ENCODE assay signal across 8 cellular contexts in the genomic region with DNA sequence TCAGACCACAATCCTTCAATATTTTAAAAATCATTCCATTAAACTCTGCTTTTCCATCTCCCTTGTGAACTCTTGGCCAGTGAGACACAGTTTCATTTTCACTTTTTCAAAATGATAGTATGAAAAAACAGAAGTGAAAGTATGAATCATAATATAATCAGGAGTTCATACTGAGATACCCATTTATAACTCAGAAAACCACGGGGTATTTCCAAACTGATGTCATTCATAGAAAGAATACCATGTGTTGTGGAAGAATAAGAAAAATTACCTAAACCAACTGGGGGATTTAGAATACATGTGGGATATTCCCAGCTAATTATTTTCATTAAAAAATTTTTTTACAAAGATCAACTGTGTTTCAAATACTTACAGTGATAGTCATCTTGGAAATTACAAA.
DNase-seq lines count a peak whose midpoint lies in the region; ATAC-seq and TF ChIP-seq lines count a peak whose summit lies in the region.

No MANE protein-coding gene starts in this region.

- H3K9ac ChIP-seq in neural progenitor cell = no peak overlapping the region

- H3K4me1 Mint-ChIP-seq in activated T-cell treated with anti-CD3 and anti-CD28 coated beads, Interleukin-2, amount 50 U/mL, for 4 hours (ENCODE audit: low read depth) = peaks cover 69% of the 10 kb centered on the region
- no peaks in the 10 kb centered on the region for H3K4me1 Mint-ChIP-seq in neural progenitor cell

- H3K9me3 Mint-ChIP-seq in activated T-cell treated with anti-CD3 and anti-CD28 coated beads, Interleukin-2, amount 50 U/mL, for 4 hours = no peaks in the 10 kb centered on the region
- H3K9me3 Mint-ChIP-seq in neural progenitor cell = no peaks in the 10 kb centered on the region

- peak; percentile 33 to 44 for ATAC-seq in activated T-cell treated with anti-CD3 and anti-CD28 coated beads, Interleukin-2, amount 50 U/mL, for 4 hours
- ATAC-seq in HG02870 (IDR thresholded peaks at IDR 0.05; ENCODE audit: unreplicated experiment) (peak; percentile 47), thoracic aorta (ENCODE audit: insufficient number of reproducible peaks, low FRiP score, low read depth) (no peak)

- H3K27ac ChIP-seq in thoracic aorta (no peak overlapping the region), ascending aorta (no peak overlapping the region), neural progenitor cell (no peak overlapping the region)

- intact Hi-C loops in ascending aorta (cut with DNase I) = no loop called here

- TF ChIP-seq CTCF in epithelial cell of esophagus (IDR thresholded peaks at IDR 0.05; ENCODE audit: insufficient read depth, low read depth, low read length, missing control alignments) (no peak), thoracic aorta (IDR thresholded peaks at IDR 0.05) (no peak), ascending aorta (IDR thresholded peaks at IDR 0.05) (no peak), neural progenitor cell (IDR thresholded peaks at IDR 0.05) (no peak)

- no peaks in the 10 kb centered on the region for H3K27me3 Mint-ChIP-seq in activated T-cell treated with anti-CD3 and anti-CD28 coated beads, Interleukin-2, amount 50 U/mL, for 4 hours (ENCODE audit: low read depth)
- H3K27me3 Mint-ChIP-seq in neural progenitor cell (ENCODE audit: insufficient read depth, low read depth) = no peaks in the 10 kb centered on the region

- no peak overlapping the region for H2AFZ ChIP-seq in neural progenitor cell (replicated peaks)

- no peak for DNase-seq in activated T-cell treated with anti-CD3 and anti-CD28 coated beads, Interleukin-2, amount 50 U/mL, for 4 hours
- no peak for DNase-seq in activated T-cell treated with anti-CD3 and anti-CD28 coated beads for 4 hours
- DNase-seq in OCI-M1 (lab: John Stamatoyannopoulos, UW) = peak; percentile 93
- peak; percentile 70 for DNase-seq in epithelial cell of esophagus (ENCODE audit: low read depth)
- DNase-seq in thoracic aorta (ENCODE audit: low spot score) = no peak
- no peak for DNase-seq in ascending aorta (ENCODE audit: low spot score in 2 of 2)
- no peak for DNase-seq in neural progenitor cell (ENCODE audit: low spot score)

- H3K4me3 Mint-ChIP-seq in activated T-cell treated with anti-CD3 and anti-CD28 coated beads, Interleukin-2, amount 50 U/mL, for 4 hours = peak overlapping the region; percentile 65
- no peak overlapping the region for H3K4me3 Mint-ChIP-seq in neural progenitor cell

- H3K36me3 ChIP-seq in thoracic aorta (no peaks in the 10 kb centered on the region), ascending aorta (no peaks in the 10 kb centered on the region), neural progenitor cell (no peaks in the 10 kb centered on the region)

- H3K27me3 ChIP-seq in thoracic aorta (replicated peaks; ENCODE audit: insufficient read depth) = no peaks in the 10 kb centered on the region
- H3K27me3 ChIP-seq in ascending aorta = no peaks in the 10 kb centered on the region
- H3K27me3 ChIP-seq in neural progenitor cell = no peaks in the 10 kb centered on the region

- H3K36me3 Mint-ChIP-seq in activated T-cell treated with anti-CD3 and anti-CD28 coated beads, Interleukin-2, amount 50 U/mL, for 4 hours (ENCODE audit: insufficient read depth) = peaks cover 5% of the 10 kb centered on the region
- no peaks in the 10 kb centered on the region for H3K36me3 Mint-ChIP-seq in neural progenitor cell

- no peaks in the 10 kb centered on the region for H4K20me1 ChIP-seq in neural progenitor cell (ENCODE audit: low read depth)

- H3K4me3 ChIP-seq in epithelial cell of esophagus (ENCODE audit: low read length) (no peak overlapping the region), thoracic aorta (peak overlapping the region; percentile 47), ascending aorta (peak overlapping the region in 1 of 2 donors; percentile 43), neural progenitor cell (no peak overlapping the region)

- H3F3A ChIP-seq in neural progenitor cell (ENCODE audit: low read depth) = no peaks in the 10 kb centered on the region

- H3K9me3 ChIP-seq in thoracic aorta = no peaks in the 10 kb centered on the region
- H3K9me3 ChIP-seq in ascending aorta = no peaks in the 10 kb centered on the region
- H3K9me3 ChIP-seq in neural progenitor cell (ENCODE audit: low read depth) = no peaks in the 10 kb centered on the region

- no peak overlapping the region for H3K4me2 ChIP-seq in neural progenitor cell

- H3K79me2 ChIP-seq in neural progenitor cell (ENCODE audit: low read depth) = no peaks in the 10 kb centered on the region

- no peak overlapping the region for H3K27ac Mint-ChIP-seq in neural progenitor cell

- H3K4me1 ChIP-seq in thoracic aorta (ENCODE audit: control insufficient read depth in 1 of 2, low read depth in 2 of 2) = peaks cover 7 to 15% of the 10 kb centered on the region in 2 donors
- peaks cover 0 to 8% of the 10 kb centered on the region in 2 donors for H3K4me1 ChIP-seq in ascending aorta
- H3K4me1 ChIP-seq in neural progenitor cell = no peaks in the 10 kb centered on the region

Comparison
In these comparisons a context has a peak if more than half of its experiments do, and no peak if none do; other contexts are left out.
1. DNase-seq: peak in OCI-M1 (single experiment) and epithelial cell of esophagus (single experiment); none in activated T-cell treated with anti-CD3 and anti-CD28 coated beads, Interleukin-2, amount 50 U/mL, for 4 hours (single experiment), activated T-cell treated with anti-CD3 and anti-CD28 coated beads for 4 hours (single experiment), thoracic aorta (single experiment), ascending aorta (0 of 2) and neural progenitor cell (single experiment).